Comparison of ENCODE assay signal across 14 cellular contexts in the genomic region with DNA sequence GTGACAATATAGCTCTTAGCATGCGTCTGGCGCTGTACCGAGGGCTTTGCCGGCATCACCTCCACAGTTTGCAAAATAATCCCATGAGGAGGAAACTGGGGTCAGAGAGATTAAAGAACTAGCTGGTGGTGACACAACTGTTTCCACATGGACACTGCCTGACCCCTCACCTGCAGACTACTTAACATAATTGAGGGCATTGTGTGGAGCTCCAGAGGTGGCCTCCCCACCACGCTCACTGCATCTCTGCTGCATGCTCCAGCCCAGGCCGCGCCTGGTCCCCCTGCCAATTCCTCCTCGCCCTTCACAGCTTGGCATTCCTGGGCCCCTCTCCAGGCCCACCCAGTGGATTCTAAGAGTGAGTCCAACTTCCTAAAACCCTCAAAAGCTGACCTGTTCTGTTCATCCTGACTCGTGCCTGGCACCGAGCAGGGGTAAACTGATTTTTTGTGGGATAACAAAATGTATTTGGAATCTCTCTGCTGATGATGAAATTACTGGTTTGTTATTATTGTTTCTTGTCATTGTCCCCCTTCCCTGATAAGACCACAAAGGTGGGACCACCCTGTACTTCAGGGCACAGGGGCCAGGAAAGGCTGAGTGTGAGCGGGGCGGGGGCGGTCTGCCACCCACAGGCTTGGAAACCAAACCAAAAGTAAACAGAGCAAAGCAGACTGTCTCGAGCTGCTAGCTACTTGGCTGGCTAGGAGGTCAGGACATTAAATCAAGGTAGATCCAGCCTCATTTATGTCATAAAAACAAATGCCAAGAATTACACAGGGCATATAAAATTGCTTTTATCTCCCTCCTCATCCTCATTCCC. TPM values are rescaled to one million over a fixed set of nuclear protein-coding genes. Genes with fewer than 3 reads are reported as not detected.
DNase-seq lines count a peak whose midpoint lies in the region; ATAC-seq, FAIRE-seq and TF ChIP-seq lines count a peak whose summit lies in the region.
"Had no signal": no experiment of that assay in that cellular context is flagged by ENCODE, and none has a peak within 500 bp of the region (broad histone marks: within the 10 kb centered on the region; RNA-seq: fewer than 3 reads in every experiment).

No MANE protein-coding gene starts in this region.

- H3K4me2 ChIP-seq in HepG2 (ENCODE audit: low read depth, low read length), result peak overlapping the region; percentile 40

- intact Hi-C loops in HepG2 (cut with micrococcal nuclease; ENCODE audit: unreplicated experiment), result no loop called here

- H3K9ac ChIP-seq in HepG2 (ENCODE audit: insufficient read depth, low read depth, low read length) (no peak overlapping the region), stomach smooth muscle (ENCODE audit: low read length in 2 of 2) (peak overlapping the region; percentile 42 to 49)

- no peak for TF ChIP-seq POLR2A in HepG2 (IDR thresholded peaks at IDR 0.05; ENCODE audit: insufficient read depth in 1 of 2, low read depth in 2 of 2, low read length in 2 of 2)

- no peak for FAIRE-seq in HepG2 (lab: Jason Lieb, UNC)
- FAIRE-seq: A204.1 had no signal

- CTCF ChIA-PET in HepG2 (lab: Yijun Ruan, JAX; ENCODE audit: low intra/inter-chr PET ratio, low total read pairs), result no interaction called here

- TF ChIP-seq RAD21 in HepG2 (CRISPR knock-in tag; IDR thresholded peaks at IDR 0.05), result no peak

- no peaks in the 10 kb centered on the region for H3K9me3 ChIP-seq in HepG2 (ENCODE audit: low read length)
- no peaks in the 10 kb centered on the region for H3K9me3 ChIP-seq in stomach smooth muscle (ENCODE audit: control insufficient read depth in 2 of 2, low read length in 2 of 2)
- H3K9me3 ChIP-seq: Caco-2, upper lobe of left lung had no signal

- in situ Hi-C loops in HepG2 (cut with HindIII; ENCODE audit: extremely low pct_ligation_motif_present, low pct_unique_long_range_greater_than_20kb), result no loop called here

- peak; percentile 73 for ATAC-seq in HepG2
- ATAC-seq in HG02759 (IDR thresholded peaks at IDR 0.05; ENCODE audit: unreplicated experiment), result no peak

- no peaks in the 10 kb centered on the region for H4K20me1 ChIP-seq in HepG2 (ENCODE audit: insufficient read depth, low read length)

- 46% methylated on average over 14 of the region's 14 CpGs for WGBS in HepG2 (ENCODE audit: low lambda C conversion rate)

- no peaks in the 10 kb centered on the region for H3K79me2 ChIP-seq in HepG2 (ENCODE audit: insufficient read depth, low read length)

- BruUV-seq in HepG2 (replicated peaks; lab: Mats Ljungman, UMichigan), result no TSS peak

- peak; percentile 18 for DNase-seq in NCI-H748 (lab: John Stamatoyannopoulos, UW; ENCODE audit: unreplicated experiment)
- DNase-seq in NCI-H748 treated with DMSO at 0.1 percent for 48 hours (lab: John Stamatoyannopoulos, UW), result no peak
- peak; percentile 15 for DNase-seq in dermis blood vessel endothelial cell
- DNase-seq in HepG2 (ENCODE audit: low spot score), result peak; percentile 43
- DNase-seq in D341Med (ENCODE audit: low spot score), result no peak
- DNase-seq in AG08396 (ENCODE audit: low spot score), result no peak
- DNase-seq: anterior cingulate cortex, Caco-2, midbrain had no signal

- no peak for TF ChIP-seq CTCF in HepG2 (CRISPR knock-in tag; IDR thresholded peaks at IDR 0.05)

- TF ChIP-seq EP300 in HepG2 (IDR thresholded peaks at IDR 0.05; ENCODE audit: low read depth in 2 of 2, low read length in 2 of 2) (no peak), HepG2 (CRISPR knock-in tag; IDR thresholded peaks at IDR 0.05; ENCODE audit: borderline replicate concordance) (no peak)

- POLR2A ChIA-PET in HepG2 (lab: Yijun Ruan, JAX), result interaction anchor here (1.3 kb wide), 1 partner anchor 243 kb away, joined by 3 read pairs; a partner anchor contains a TSS

- no peaks in the 10 kb centered on the region for H3K27me3 ChIP-seq in HepG2 (ENCODE audit: control insufficient read depth in 1 of 2, insufficient read depth in 2 of 2, low read length in 2 of 2)
- no peaks in the 10 kb centered on the region for H3K27me3 ChIP-seq in stomach smooth muscle (ENCODE audit: control insufficient read depth in 1 of 2, insufficient read depth in 2 of 2, low read length in 2 of 2)
- H3K27me3 ChIP-seq: upper lobe of left lung had no signal

- H3K4me3 ChIP-seq in HepG2 (replicated peaks in 1 of 3; ENCODE audit: insufficient read depth in 1 of 3, low read depth in 2 of 3, low read length in 3 of 3) (no peak overlapping the region; a peak in 1 of 6 replicates), stomach smooth muscle (ENCODE audit: low read length in 2 of 2) (no peak overlapping the region)
- H3K4me3 ChIP-seq: upper lobe of left lung had no signal

- peaks cover 0 to 8% of the 10 kb centered on the region in 2 experiments; a peak in 2 of 5 replicates for H3K36me3 ChIP-seq in HepG2 (replicated peaks in 1 of 2; ENCODE audit: control insufficient read depth in 1 of 2, insufficient read depth in 2 of 2, low read length in 2 of 2)
- peaks cover 0 to 10% of the 10 kb centered on the region in 2 donors for H3K36me3 ChIP-seq in stomach smooth muscle (ENCODE audit: control insufficient read depth in 2 of 2, insufficient read depth in 2 of 2, low read length in 2 of 2)

- H3K4me1 ChIP-seq in HepG2 (ENCODE audit: insufficient read depth, low read length) (peaks cover 29% of the 10 kb centered on the region), stomach smooth muscle (ENCODE audit: control insufficient read depth, insufficient read depth, low read length) (peaks cover 20% of the 10 kb centered on the region)
- H3K4me1 ChIP-seq: Caco-2 had no signal

- H2AFZ ChIP-seq in HepG2 (ENCODE audit: low read length), result no peak overlapping the region

- H3K27ac ChIP-seq in HepG2 (ENCODE audit: extremely low read length, insufficient read depth, low read length), result no peak overlapping the region
- H3K27ac ChIP-seq in stomach smooth muscle (ENCODE audit: low read length), result peak overlapping the region; percentile 88

TF ChIP-seq in HepG2, 621 proteins besides CTCF, POLR2A, EP300 and RAD21 (continues in another document):
- TF ChIP-seq, protein P1, sequence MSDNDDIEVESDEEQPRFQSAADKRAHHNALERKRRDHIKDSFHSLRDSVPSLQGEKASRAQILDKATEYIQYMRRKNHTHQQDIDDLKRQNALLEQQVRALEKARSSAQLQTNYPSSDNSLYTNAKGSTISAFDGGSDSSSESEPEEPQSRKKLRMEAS (IDR thresholded peaks at IDR 0.05), result 0 out of 2 replicates have a peak, but pooled peaks have one; percentile 28
- TF ChIP-seq HOXA3 (CRISPR knock-in tag; IDR thresholded peaks at IDR 0.05), result peak; percentile 20; the same call in 1 of the 2 replicates
- TF ChIP-seq RXRA (CRISPR knock-in tag; IDR thresholded peaks at IDR 0.05), result peak; percentile 40; the same call in 1 of the 2 replicates
- TF ChIP-seq PPARG (CRISPR knock-in tag; conservative IDR thresholded peaks at IDR 0.05), result peak; percentile 51; the same call in 1 of the 2 replicates
- no peak for TF ChIP-seq DR1 (CRISPR knock-in tag; IDR thresholded peaks at IDR 0.05)
- peak; percentile 71 for TF ChIP-seq RARA (CRISPR knock-in tag; IDR thresholded peaks at IDR 0.05)

RNA-seq across cellular contexts. Expression of a gene that starts 40.6 kb away (rescaled TPM):
- total RNA-seq in dermis blood vessel endothelial cell, result under 0.01 and 0.09 TPM in 2 replicates
- total RNA-seq in HepG2 (2016; rRNA removed; fragmentation: Illumina TruSeq; extraction: Trizol), result not detected in 2 replicates
- total RNA-seq in HepG2 (2016; cell fraction: cytosol; rRNA removed; fragmentation: Illumina TruSeq; extraction: Trizol; ENCODE audit: low read depth), result not detected in 2 replicates
- not detected in 2 replicates for total RNA-seq in HepG2 (2016; cell fraction: insoluble cytoplasmic fraction; rRNA removed; fragmentation: Illumina TruSeq; extraction: Trizol)
- total RNA-seq in HepG2 (2016; cell fraction: membrane; rRNA removed; fragmentation: Illumina TruSeq; extraction: Trizol), result not detected in 2 replicates
- total RNA-seq in HepG2 (2016; cell fraction: nucleus; rRNA removed; fragmentation: Illumina TruSeq; extraction: Trizol), result not detected in 2 replicates
- not detected in 2 replicates for polyA plus RNA-seq in HepG2 (2011; rRNA removed)
- polyA plus RNA-seq in HepG2 (2011; cell fraction: cytosol; rRNA removed), result not detected in 2 replicates
- polyA plus RNA-seq in HepG2 (2011; cell fraction: nucleus; rRNA removed), result not detected in 2 replicates
- not detected in 2 replicates for polyA plus RNA-seq in HepG2 (2012)
- polyA plus RNA-seq in HepG2 (2016; cell fraction: cytosol; fragmentation: Illumina TruSeq; extraction: Trizol; ENCODE audit: low read depth), result not detected in 2 replicates
- not detected in 2 replicates for polyA plus RNA-seq in HepG2 (2016; cell fraction: insoluble cytoplasmic fraction; fragmentation: Illumina TruSeq; extraction: Trizol; ENCODE audit: low read depth)
- not detected in 2 replicates for polyA plus RNA-seq in HepG2 (2016; cell fraction: membrane; fragmentation: Illumina TruSeq; extraction: Trizol; ENCODE audit: low read depth)
- not detected in 2 replicates for polyA plus RNA-seq in HepG2 (2016; cell fraction: nucleus; fragmentation: Illumina TruSeq; extraction: Trizol; ENCODE audit: insufficient read depth, low read depth)
- 0.44 TPM in 1 of 2 replicates, not detected in the other for polyA minus RNA-seq in HepG2 (2011; rRNA and poly(A)+ RNA removed; ENCODE audit: low replicate concordance)
- not detected in 2 replicates for polyA minus RNA-seq in HepG2 (2011; cell fraction: cytosol; rRNA and poly(A)+ RNA removed)
- polyA minus RNA-seq in HepG2 (2011; cell fraction: nucleus; rRNA and poly(A)+ RNA removed), result not detected in 2 replicates
- total RNA-seq: Caco-2, LHCN-M2 had no signal

Comparison
In these comparisons a context has a peak if more than half of its experiments do, and no peak if none do; other contexts are left out.
1. DNase-seq: peak in NCI-H748 (single experiment), dermis blood vessel endothelial cell (single experiment) and HepG2 (single experiment); none in NCI-H748 treated with DMSO at 0.1 percent for 48 hours (single experiment), D341Med (single experiment) and AG08396 (single experiment).